ENCODE assay signal across 11 cellular contexts in genomic region chr9:82255533-82255932, GRCh38.
A peak's percentile ranks its signal among the peaks of the same experiment; 100 is the strongest.
DNase-seq lines count a peak whose midpoint lies in the region; ATAC-seq and TF ChIP-seq lines count a peak whose summit lies in the region.
"Had no signal": no experiment of that assay in that cellular context is flagged by ENCODE, and none has a peak within 500 bp of the region (broad histone marks: within the 10 kb centered on the region; RNA-seq: fewer than 3 reads in every experiment).

No MANE protein-coding gene starts in this region.

- H3K36me3 Mint-ChIP-seq in stimulated activated effector memory CD8-positive, alpha-beta T cell treated with anti-CD3 and anti-CD28 coated beads, Interleukin-12 subunit alpha, Interleukin-12 subunit beta, amount 100 ng/mL, for 72 hours = no peaks in the 10 kb centered on the region
- H3K36me3 Mint-ChIP-seq: CD8-positive, alpha-beta memory T cell had no signal

- no peak for TF ChIP-seq CTCF in KMS-11 (conservative IDR thresholded peaks at IDR 0.05; ENCODE audit: low read depth, low read length)

- no peaks in the 10 kb centered on the region for H3K4me1 Mint-ChIP-seq in stimulated activated effector memory CD8-positive, alpha-beta T cell treated with anti-CD3 and anti-CD28 coated beads, Interleukin-12 subunit alpha, Interleukin-12 subunit beta, amount 100 ng/mL, for 72 hours
- H3K4me1 Mint-ChIP-seq: CD8-positive, alpha-beta memory T cell had no signal

- ATAC-seq in stimulated activated effector memory CD8-positive, alpha-beta T cell treated with anti-CD3 and anti-CD28 coated beads, Interleukin-12 subunit alpha, Interleukin-12 subunit beta, amount 100 ng/mL, for 72 hours = no peak
- ATAC-seq: A549, HCT116, HepG2 had no signal

- no peak overlapping the region for H3K4me3 ChIP-seq in KMS-11 (IDR thresholded peaks at IDR 0.05; ENCODE audit: insufficient read depth, low read depth, low read length)
- H3K4me3 ChIP-seq: A549 had no signal

- H3K27ac Mint-ChIP-seq in stimulated activated effector memory CD8-positive, alpha-beta T cell treated with anti-CD3 and anti-CD28 coated beads, Interleukin-12 subunit alpha, Interleukin-12 subunit beta, amount 100 ng/mL, for 72 hours = no peak overlapping the region
- H3K27ac Mint-ChIP-seq: CD8-positive, alpha-beta memory T cell had no signal

- no peak overlapping the region for H3K27ac ChIP-seq in KMS-11
- H3K27ac ChIP-seq: A549 had no signal

- DNase-seq in NCI-H146 (lab: John Stamatoyannopoulos, UW) (peak; percentile 25), kidney tubule cell (ENCODE audit: low spot score) (peak; percentile 5), Ammon's horn (ENCODE audit: low spot score) (no peak), NCI-H510A treated with DMSO at 0.1 percent for 48 hours (lab: John Stamatoyannopoulos, UW) (no peak)
- DNase-seq in stimulated activated effector memory CD8-positive, alpha-beta T cell treated with anti-CD3 and anti-CD28 coated beads, Interleukin-12 subunit alpha, Interleukin-12 subunit beta, amount 100 ng/mL, for 72 hours (ENCODE audit: low spot score in 2 of 2) = no peak
- DNase-seq: CD8-positive, alpha-beta memory T cell; DMS 273 treated with DMSO at 0.1 percent for 48 hours had no signal

- no peak overlapping the region for H3K9ac ChIP-seq in KMS-11

- no peaks in the 10 kb centered on the region for H3K36me3 ChIP-seq in KMS-11 (ENCODE audit: insufficient read depth)

- no peak overlapping the region for H2AFZ ChIP-seq in KMS-11 (ENCODE audit: low read depth)

- no peaks in the 10 kb centered on the region for H3K27me3 ChIP-seq in KMS-11 (ENCODE audit: insufficient read depth, low read depth)

- peak overlapping the region; percentile 37; the same call in 1 of the 2 replicates for H3K4me2 ChIP-seq in KMS-11
- H3K4me2 ChIP-seq: A549 had no signal

- H3K9me3 Mint-ChIP-seq in stimulated activated effector memory CD8-positive, alpha-beta T cell treated with anti-CD3 and anti-CD28 coated beads, Interleukin-12 subunit alpha, Interleukin-12 subunit beta, amount 100 ng/mL, for 72 hours = no peaks in the 10 kb centered on the region

- H4K20me1 ChIP-seq in KMS-11 (ENCODE audit: insufficient read depth) = no peaks in the 10 kb centered on the region

- H3K4me3 Mint-ChIP-seq in stimulated activated effector memory CD8-positive, alpha-beta T cell treated with anti-CD3 and anti-CD28 coated beads, Interleukin-12 subunit alpha, Interleukin-12 subunit beta, amount 100 ng/mL, for 72 hours = no peak overlapping the region
- H3K4me3 Mint-ChIP-seq: CD8-positive, alpha-beta memory T cell had no signal

- H3K79me2 ChIP-seq in KMS-11 (ENCODE audit: insufficient read depth, low read depth) = no peaks in the 10 kb centered on the region

- peaks cover 29% of the 10 kb centered on the region for H3K4me1 ChIP-seq in KMS-11 (ENCODE audit: low read depth, poor library complexity, severe bottlenecking)
- H3K4me1 ChIP-seq: A549 had no signal

Comparison
In these comparisons a context has a peak if more than half of its experiments do, and no peak if none do; other contexts are left out.
1. DNase-seq: peak in NCI-H146 (single experiment) and kidney tubule cell (single experiment); none in stimulated activated effector memory CD8-positive, alpha-beta T cell treated with anti-CD3 and anti-CD28 coated beads, Interleukin-12 subunit alpha, Interleukin-12 subunit beta, amount 100 ng/mL, for 72 hours (0 of 2), Ammon's horn (single experiment) and NCI-H510A treated with DMSO at 0.1 percent for 48 hours (single experiment).